9 cellular contexts compared by ENCODE assay signal in the genomic region with DNA sequence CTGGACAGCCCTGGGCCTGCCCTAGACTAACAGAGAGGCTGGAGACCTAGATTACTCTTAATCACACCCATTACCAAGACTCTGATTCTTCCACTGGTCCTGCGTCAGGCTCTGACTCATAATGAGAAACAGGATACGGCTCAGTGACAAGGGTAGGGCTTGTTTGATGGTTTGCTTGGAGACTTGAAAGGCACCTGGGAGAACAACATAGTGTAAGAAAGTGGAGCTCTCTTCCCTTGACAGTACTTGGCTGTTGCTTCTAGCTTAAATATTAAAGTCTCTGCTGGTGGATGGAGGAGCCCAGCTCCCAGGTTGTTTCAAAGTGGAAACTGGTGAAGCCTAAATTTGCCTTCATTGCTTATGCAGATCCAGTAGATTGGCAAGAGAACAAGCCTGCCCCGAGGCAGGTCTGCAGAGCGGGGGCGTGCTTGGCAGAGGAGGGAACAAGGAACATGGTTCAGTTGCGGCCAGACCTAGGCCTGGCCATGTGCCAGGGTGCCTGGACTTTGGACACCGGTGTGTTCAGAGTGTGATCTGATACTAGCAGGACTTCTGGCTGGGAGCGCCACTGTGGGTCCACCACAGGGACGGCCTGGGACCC.
A peak's percentile ranks its signal among the peaks of the same experiment; 100 is the strongest.
DNase-seq lines count a peak whose midpoint lies in the region; ATAC-seq and TF ChIP-seq lines count a peak whose summit lies in the region.
"Had no signal": no experiment of that assay in that cellular context is flagged by ENCODE, and none has a peak within 500 bp of the region (broad histone marks: within the 10 kb centered on the region; RNA-seq: fewer than 3 reads in every experiment).

No MANE protein-coding gene starts in this region.

- H3K27ac Mint-ChIP-seq in natural killer cell (no peak overlapping the region), progenitor cell of endocrine pancreas (no peak overlapping the region)
- H3K27ac Mint-ChIP-seq in activated CD8-positive, alpha-beta memory T cell treated with anti-CD3 and anti-CD28 coated beads, Interleukin-2, amount 10 ng/mL, durations not matched to agents 7 days and 5 days = no peak overlapping the region
- H3K27ac Mint-ChIP-seq: IgD-negative memory B cell had no signal

- H3K4me3 Mint-ChIP-seq in natural killer cell (no peak overlapping the region), progenitor cell of endocrine pancreas (ENCODE audit: low read depth) (no peak overlapping the region)
- H3K4me3 Mint-ChIP-seq in activated CD8-positive, alpha-beta memory T cell treated with anti-CD3 and anti-CD28 coated beads, Interleukin-2, amount 10 ng/mL, durations not matched to agents 7 days and 5 days = no peak overlapping the region
- H3K4me3 Mint-ChIP-seq: IgD-negative memory B cell had no signal

- no peaks in the 10 kb centered on the region for H3K4me1 Mint-ChIP-seq in natural killer cell
- H3K4me1 Mint-ChIP-seq in progenitor cell of endocrine pancreas (ENCODE audit: low read depth) = no peaks in the 10 kb centered on the region
- H3K4me1 Mint-ChIP-seq in activated CD8-positive, alpha-beta memory T cell treated with anti-CD3 and anti-CD28 coated beads, Interleukin-2, amount 10 ng/mL, durations not matched to agents 7 days and 5 days = no peaks in the 10 kb centered on the region
- H3K4me1 Mint-ChIP-seq: IgD-negative memory B cell had no signal

- ATAC-seq in SK-N-SH treated with all-trans-retinoic acid at 6 μM for 48 hours (peak; percentile 96), natural killer cell (no peak), HG03280 (IDR thresholded peaks at IDR 0.05; ENCODE audit: unreplicated experiment) (no peak)
- ATAC-seq in activated CD8-positive, alpha-beta memory T cell treated with anti-CD3 and anti-CD28 coated beads, Interleukin-2, amount 10 ng/mL, durations not matched to agents 7 days and 5 days = no peak

- intact Hi-C loops in natural killer cell (cut with micrococcal nuclease) = no loop called here

- H3K27me3 Mint-ChIP-seq in natural killer cell (ENCODE audit: low read depth in 2 of 2) = peaks cover 14 to 45% of the 10 kb centered on the region in 2 donors
- H3K27me3 Mint-ChIP-seq in progenitor cell of endocrine pancreas = peaks cover 8% of the 10 kb centered on the region
- H3K27me3 Mint-ChIP-seq in activated CD8-positive, alpha-beta memory T cell treated with anti-CD3 and anti-CD28 coated beads, Interleukin-2, amount 10 ng/mL, durations not matched to agents 7 days and 5 days = peaks cover 7% of the 10 kb centered on the region

- peaks cover 4% of the 10 kb centered on the region; the same call in 1 of the 2 replicates for H3K9me3 ChIP-seq in AG04450 (ENCODE audit: control insufficient read depth, insufficient read depth, low read length)

- peaks cover 6% of the 10 kb centered on the region in 2 donors for H3K9me3 Mint-ChIP-seq in natural killer cell
- peaks cover 12% of the 10 kb centered on the region for H3K9me3 Mint-ChIP-seq in progenitor cell of endocrine pancreas (ENCODE audit: low read depth)
- H3K9me3 Mint-ChIP-seq in activated CD8-positive, alpha-beta memory T cell treated with anti-CD3 and anti-CD28 coated beads, Interleukin-2, amount 10 ng/mL, durations not matched to agents 7 days and 5 days (ENCODE audit: low read depth) = peaks cover 7% of the 10 kb centered on the region

- peaks cover 6% of the 10 kb centered on the region for H3K36me3 Mint-ChIP-seq in natural killer cell
- no peaks in the 10 kb centered on the region for H3K36me3 Mint-ChIP-seq in progenitor cell of endocrine pancreas (ENCODE audit: insufficient read depth)
- no peaks in the 10 kb centered on the region for H3K36me3 Mint-ChIP-seq in activated CD8-positive, alpha-beta memory T cell treated with anti-CD3 and anti-CD28 coated beads, Interleukin-2, amount 10 ng/mL, durations not matched to agents 7 days and 5 days
- H3K36me3 Mint-ChIP-seq: IgD-negative memory B cell had no signal

- peak; percentile 61 for DNase-seq in AG04450 (ENCODE audit: low read depth, low spot score)
- peak; percentile 95 for DNase-seq in HT-29 (ENCODE audit: low spot score)
- DNase-seq in glomerular endothelial cell (ENCODE audit: extremely low read depth, low read depth, low spot score) = peak; percentile 31
- no peak for DNase-seq in natural killer cell
- DNase-seq in progenitor cell of endocrine pancreas (ENCODE audit: low spot score, unreplicated experiment) = no peak
- no peak for DNase-seq in activated CD8-positive, alpha-beta memory T cell treated with anti-CD3 and anti-CD28 coated beads, Interleukin-2, amount 10 ng/mL, durations not matched to agents 7 days and 5 days

- peak overlapping the region; percentile 65 for H3K27ac ChIP-seq in AG04450 (ENCODE audit: low read depth, low read length)

- TF ChIP-seq CTCF in AG04450 (IDR thresholded peaks at IDR 0.05; ENCODE audit: low read depth, low read length) (no peak), natural killer cell (IDR thresholded peaks at IDR 0.05) (no peak), progenitor cell of endocrine pancreas (IDR thresholded peaks at IDR 0.05; ENCODE audit: unreplicated experiment) (no peak)

- H3K27me3 ChIP-seq in AG04450 (ENCODE audit: control insufficient read depth, insufficient read depth, low read length) = no peaks in the 10 kb centered on the region

- POLR2A ChIA-PET in AG04450 (lab: Yijun Ruan, JAX) = no interaction called here

- CTCF ChIA-PET in AG04450 (lab: Charles Lee) = no interaction called here
- CTCF ChIA-PET in activated CD8-positive, alpha-beta memory T cell treated with anti-CD3 and anti-CD28 coated beads, Interleukin-2, amount 10 ng/mL, durations not matched to agents 7 days and 5 days (lab: Charles Lee) = no interaction called here

- H3K4me3 ChIP-seq in AG04450 (ENCODE audit: low read depth, low read length) = no peak overlapping the region

TF ChIP-seq in SK-N-SH treated with all-trans-retinoic acid at 6 μM for 48 hours, 23 proteins besides CTCF, POLR2A, EP300 and RAD21:
- TF ChIP-seq TCF4 (CRISPR knock-in tag; IDR thresholded peaks at IDR 0.05; ENCODE audit: borderline replicate concordance) (peak; percentile 58; the same call in 1 of the 2 replicates), TSHZ2 (CRISPR knock-in tag; IDR thresholded peaks at IDR 0.05) (peak; percentile 74; the same call in 1 of the 2 replicates), ZNF8 (CRISPR knock-in tag; IDR thresholded peaks at IDR 0.05) (no peak)

Comparison
In these comparisons a context has a peak if more than half of its experiments do, and no peak if none do; other contexts are left out.
1. DNase-seq: peak in AG04450 (single experiment), HT-29 (single experiment) and glomerular endothelial cell (single experiment); none in natural killer cell (single experiment), progenitor cell of endocrine pancreas (single experiment) and activated CD8-positive, alpha-beta memory T cell treated with anti-CD3 and anti-CD28 coated beads, Interleukin-2, amount 10 ng/mL, durations not matched to agents 7 days and 5 days (single experiment).